ENCODE assay signal across 8 cellular contexts in the genomic region with DNA sequence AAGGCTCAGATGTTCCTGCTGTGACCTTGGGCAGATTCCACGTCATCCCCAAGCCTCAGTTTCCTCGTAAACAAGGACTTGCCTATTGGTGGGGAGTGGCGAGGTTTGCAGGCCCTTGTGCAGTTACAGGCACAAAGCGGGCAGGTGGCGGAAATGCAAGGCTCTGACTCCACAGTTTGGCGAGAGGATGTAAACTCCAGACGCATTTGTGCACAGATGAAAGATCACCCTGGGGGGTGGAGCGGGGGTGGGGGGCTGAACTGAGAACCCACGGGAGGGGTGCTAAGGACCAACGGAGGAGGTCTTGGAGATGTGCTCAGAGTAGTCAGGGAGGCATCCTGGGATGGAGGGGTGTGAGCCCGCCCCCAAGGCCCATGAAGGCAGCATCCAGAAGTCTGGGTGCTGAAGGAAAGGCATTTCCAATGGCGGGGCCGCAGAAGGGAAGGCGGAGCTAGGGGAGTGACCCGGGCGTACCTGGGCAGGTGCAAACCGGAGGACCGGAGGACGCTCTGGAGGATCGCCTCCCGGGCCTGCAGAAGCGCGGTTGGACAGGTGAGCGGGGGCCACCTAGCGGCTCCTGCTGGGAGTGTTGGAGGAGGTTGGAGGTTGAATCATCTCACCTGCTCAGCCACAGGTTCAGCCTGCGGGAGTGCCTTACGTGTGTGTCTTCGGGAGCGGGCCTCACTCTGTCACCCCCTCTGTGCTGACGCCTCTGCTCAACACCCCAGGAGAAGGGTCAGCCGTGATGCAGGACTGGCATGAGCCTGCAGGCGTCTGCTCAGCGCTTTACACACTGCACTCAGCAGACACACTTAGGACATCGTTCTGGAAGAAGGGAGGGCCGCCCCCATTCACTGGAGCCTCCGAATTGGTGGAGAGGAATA. TPM values are rescaled to one million over a fixed set of nuclear protein-coding genes. Genes with fewer than 3 reads are reported as not detected.
DNase-seq lines count a peak whose midpoint lies in the region; ATAC-seq and TF ChIP-seq lines count a peak whose summit lies in the region.

No MANE protein-coding gene starts in this region.

- H3K36me3 ChIP-seq in Panc1 (ENCODE audit: control insufficient read depth, insufficient read depth, low read length) (no peaks in the 10 kb centered on the region), prostate gland (no peaks in the 10 kb centered on the region), aorta (ENCODE audit: control insufficient read depth in 1 of 2, insufficient read depth in 2 of 2, low read length in 1 of 2) (no peaks in the 10 kb centered on the region)

- BruUV-seq in Calu3 (replicated peaks; lab: Mats Ljungman, UMichigan) (no TSS peak), Panc1 (replicated peaks; lab: Mats Ljungman, UMichigan) (no TSS peak)

- H3K27ac ChIP-seq in HL-60 (replicated peaks), result no peak overlapping the region
- no peak overlapping the region for H3K27ac ChIP-seq in Panc1 (ENCODE audit: low read length)
- H3K27ac ChIP-seq in prostate gland, result no peak overlapping the region
- no peak overlapping the region for H3K27ac ChIP-seq in aorta (ENCODE audit: low read depth in 1 of 2, low read length in 2 of 2)

- no peaks in the 10 kb centered on the region for H3K9me3 Mint-ChIP-seq in Calu3 (ENCODE audit: low read depth, unreplicated experiment)

- intact Hi-C loops in Calu3 (cut with micrococcal nuclease; ENCODE audit: unreplicated experiment), result loop anchor here (2.0 kb wide), 1 partner anchor 44 kb away; the partner anchor contains the start of gene QRFP
- intact Hi-C loops in Panc1 (cut with micrococcal nuclease; ENCODE audit: unreplicated experiment), result loop anchor here (10.0 kb wide), 1 partner anchor 46 kb away; the partner anchor contains the start of gene QRFP
- intact Hi-C loops in Right ventricle myocardium superior (cut with DNase I), result loop anchor here (5.0 to 10.0 kb wide), 2 partner anchors 104 to 234 kb away; no protein-coding TSS in a partner anchor
- intact Hi-C loops in prostate gland (cut with DNase I), result loop anchor here (2.0 to 5.0 kb wide), 3 partner anchors 72 to 239 kb away; no protein-coding TSS in a partner anchor
- intact Hi-C loops in aorta (cut with DNase I), result loop anchor here (2.0 to 5.0 kb wide), 6 partner anchors 74 to 239 kb away; no protein-coding TSS in a partner anchor

- peaks cover 6% of the 10 kb centered on the region for H3K36me3 Mint-ChIP-seq in Calu3 (ENCODE audit: insufficient read depth, unreplicated experiment)

- H3K27me3 ChIP-seq in HL-60 (ENCODE audit: insufficient read depth, poor library complexity, severe bottlenecking) (peaks cover 29% of the 10 kb centered on the region), Panc1 (ENCODE audit: control insufficient read depth, insufficient read depth, low read length) (no peaks in the 10 kb centered on the region), prostate gland (replicated peaks; ENCODE audit: insufficient read depth) (no peaks in the 10 kb centered on the region), aorta (ENCODE audit: control insufficient read depth in 1 of 2, insufficient read depth in 2 of 2, low read length in 1 of 2) (no peaks in the 10 kb centered on the region)

- H3K4me3 ChIP-seq in HL-60 (replicated peaks; ENCODE audit: insufficient read depth, low read length) (no peak overlapping the region), Panc1 (ENCODE audit: low read depth in 2 of 2, low read length in 2 of 2) (no peak overlapping the region), prostate gland (no peak overlapping the region), aorta (ENCODE audit: low read length in 2 of 2) (no peak overlapping the region)

- no peaks in the 10 kb centered on the region for H3K9me3 ChIP-seq in Panc1 (ENCODE audit: control insufficient read depth, insufficient read depth, low read depth, low read length)
- no peaks in the 10 kb centered on the region for H3K9me3 ChIP-seq in prostate gland
- no peaks in the 10 kb centered on the region for H3K9me3 ChIP-seq in aorta (ENCODE audit: control insufficient read depth, low read length)

- DNase-seq in Calu3 (peak; percentile 90), HL-60 (ENCODE audit: low read depth in 1 of 2, low spot score in 1 of 2) (peak in 1 of 2 experiments; percentile 63), Panc1 (ENCODE audit: low read depth, low spot score) (no peak), Right ventricle myocardium superior (peak; percentile 76), prostate gland (ENCODE audit: low spot score) (peak; percentile 84), aorta (peak; percentile 64 to 87)
- DNase-seq in activated gamma-delta T cell treated with anti-CD3 and anti-CD28 coated beads, Interleukin-2, amount 50 U/mL, for 16 hours (ENCODE audit: low read depth), result peak; percentile 54

- ATAC-seq in Panc1 (peak; percentile 63), Right ventricle myocardium superior (ENCODE audit: poor library complexity) (peak; percentile 84), aorta (ENCODE audit: low FRiP score) (peak; percentile 75), GM18861 (IDR thresholded peaks at IDR 0.05; ENCODE audit: unreplicated experiment) (no peak)

- in situ Hi-C loops in Panc1 (cut with HindIII; ENCODE audit: low pct_unique_long_range_greater_than_20kb, low sequenced_read_pairs), result no loop called here

- CTCF ChIA-PET in Calu3 (lab: Charles Lee) (interaction anchor here (0.6 to 1.0 kb wide), 3 partner anchors 58 to 180 kb away, joined by 3 read pairs; no protein-coding TSS in a partner anchor), Panc1 (lab: Charles Lee) (no interaction called here)

- POLR2A ChIA-PET in Panc1 (lab: Charles Lee), result no interaction called here

- TF ChIP-seq POLR2A in prostate gland (IDR thresholded peaks at IDR 0.05), result no peak

- peaks cover 11% of the 10 kb centered on the region for H3K4me1 Mint-ChIP-seq in Calu3 (ENCODE audit: low read depth, unreplicated experiment)

- no peak overlapping the region for H3K27ac Mint-ChIP-seq in Calu3 (ENCODE audit: unreplicated experiment)

- TF ChIP-seq CTCF in Calu3 (IDR thresholded peaks at IDR 0.05; ENCODE audit: unreplicated experiment), result peak; percentile 70
- TF ChIP-seq CTCF in HL-60 (IDR thresholded peaks at IDR 0.05; ENCODE audit: insufficient read depth, low read length), result peak; percentile 68
- peak; percentile 91 for TF ChIP-seq CTCF in Panc1 (IDR thresholded peaks at IDR 0.05)
- peak; percentile 52 to 94 (median 88) for TF ChIP-seq CTCF in prostate gland (IDR thresholded peaks at IDR 0.05)

- 9% methylated on average over 36 of the region's 36 CpGs for WGBS in prostate gland
- 5 to 7% methylated on average over 35 to 36 of the region's 36 CpGs for WGBS in aorta, 2 donors

- peak overlapping the region; percentile 5 for H3K4me3 Mint-ChIP-seq in Calu3 (ENCODE audit: low read depth, unreplicated experiment)

- H3K4me1 ChIP-seq in Panc1 (ENCODE audit: control insufficient read depth, insufficient read depth, low read length) (peaks cover 11% of the 10 kb centered on the region), prostate gland (replicated peaks) (peaks cover 7% of the 10 kb centered on the region), aorta (ENCODE audit: control insufficient read depth in 1 of 2, insufficient read depth in 2 of 2, low read length in 2 of 2) (no peaks in the 10 kb centered on the region)

- H3K27me3 Mint-ChIP-seq in Calu3 (ENCODE audit: unreplicated experiment), result peaks cover 79% of the 10 kb centered on the region

RNA-seq across cellular contexts. Expression of gene FIBCD1, which starts 1.9 kb away (rescaled TPM):
- 1.4 and 1.5 TPM in 2 replicates for total RNA-seq in Calu3 (2022)
- total RNA-seq in Panc1 (2021; ENCODE audit: unreplicated experiment), result 16.3 TPM
- polyA plus RNA-seq in Panc1 (2012; ENCODE audit: insufficient read length), result 16.6 TPM
- total RNA-seq in Right ventricle myocardium superior, result 0.59 TPM
- total RNA-seq in prostate gland, result 10 to 100 TPM in 1 of 2 donors, under 1 TPM in 1; 0.36 to 13.2 TPM
- not detected for total RNA-seq in aorta
- polyA plus RNA-seq in aorta, result under 1 TPM in 1 of 2 donors, not detected in 1; 0.13 TPM

RNA-seq across cellular contexts. Expression of gene QRFP, which starts 44.3 kb away (rescaled TPM):
- total RNA-seq in Calu3 (2022) (not detected in 2 replicates), Panc1 (2021; ENCODE audit: unreplicated experiment) (not detected), Right ventricle myocardium superior (not detected), prostate gland (1 to 10 TPM in 1 of 2 donors, not detected in 1; 1.0 TPM), aorta (not detected)
- polyA plus RNA-seq in Panc1 (2012; ENCODE audit: insufficient read length), result 0.13 TPM
- not detected for polyA plus RNA-seq in aorta
